In the genomic region with DNA sequence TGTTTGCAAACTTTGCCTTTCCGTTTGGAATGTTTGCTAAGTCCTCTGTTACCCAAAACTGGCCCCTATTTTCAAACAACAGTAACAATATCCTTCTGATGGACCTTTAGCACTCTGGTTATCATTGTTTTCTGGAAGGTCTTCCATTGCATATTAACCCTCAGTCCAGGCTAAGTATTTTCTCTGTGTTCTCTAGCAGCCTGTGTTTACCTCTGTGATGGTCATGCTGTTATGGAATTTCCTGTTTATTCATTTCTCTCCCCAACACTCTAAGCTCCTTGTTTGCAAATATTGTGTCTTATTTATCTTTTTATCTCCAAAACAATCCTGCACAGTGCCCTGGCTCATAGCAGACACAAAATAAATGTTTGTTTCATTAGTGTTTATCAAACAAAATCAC, we compare ENCODE assay signal across 19 cellular contexts.
DNase-seq lines count a peak whose midpoint lies in the region; TF ChIP-seq lines count a peak whose summit lies in the region.
"Had no signal": no experiment of that assay in that cellular context is flagged by ENCODE, and none has a peak within 500 bp of the region (broad histone marks: within the 10 kb centered on the region; RNA-seq: fewer than 3 reads in every experiment).

No MANE protein-coding gene starts in this region.

- no peak overlapping the region for H3K56ac ChIP-seq in mesendoderm (ENCODE audit: low read length)

- DNase-seq in DMS53 (lab: John Stamatoyannopoulos, UW) (peak; percentile 64), HuH-7 (ENCODE audit: low spot score) (peak; percentile 1), choroid plexus epithelial cell (ENCODE audit: low read depth) (peak; percentile 34), mesendoderm (peak; percentile 3), NCI-H2227 treated with DMSO at 0.1 percent for 48 hours (lab: John Stamatoyannopoulos, UW) (no peak), left ventricle myocardium inferior (no peak), SKM-1 treated with dmso at 0.1 percent for 144 hours (lab: John Stamatoyannopoulos, UW; ENCODE audit: unreplicated experiment) (no peak)
- DNase-seq in activated CD4-positive, CD25-positive, alpha-beta regulatory T cell treated with anti-CD3 and anti-CD28 coated beads, Interleukin-2, amount 50 U/mL, for 72 hours: no peak
- DNase-seq: 8988T, DMS79 treated with DMSO at 0.1 percent for 48 hours, H7, MV-4-11, NCI-H1105 treated with DMSO at 0.1 percent for 48 hours, NCI-H2081, NCI-H2171, NCI-H446, NCI-H526, OCI-M1 had no signal

- H2BK15ac ChIP-seq in mesendoderm (replicated peaks; ENCODE audit: low read depth): no peak overlapping the region

- H3K79me2 ChIP-seq in mesendoderm (ENCODE audit: control insufficient read depth, insufficient read depth, low read length): no peaks in the 10 kb centered on the region

- H3K36me3 ChIP-seq in mesendoderm (ENCODE audit: control insufficient read depth, insufficient read depth, low read length) (no peaks in the 10 kb centered on the region), left ventricle myocardium inferior (no peaks in the 10 kb centered on the region)

- intact Hi-C loops in left ventricle myocardium inferior (cut with micrococcal nuclease): no loop called here

- H3K27ac ChIP-seq in mesendoderm (ENCODE audit: low read depth, low read length) (no peak overlapping the region), left ventricle myocardium inferior (replicated peaks) (no peak overlapping the region)
- H3K27ac ChIP-seq: HL-60 had no signal

- no peak overlapping the region for H2AK5ac ChIP-seq in mesendoderm (ENCODE audit: low read length)

- no peak overlapping the region for H2BK120ac ChIP-seq in mesendoderm (ENCODE audit: low read depth, low read length)

- H2BK5ac ChIP-seq in mesendoderm (ENCODE audit: low read length): no peak overlapping the region

- H3K4me1 ChIP-seq in mesendoderm (ENCODE audit: control insufficient read depth, low read depth, low read length): no peaks in the 10 kb centered on the region
- H3K4me1 ChIP-seq in left ventricle myocardium inferior: no peaks in the 10 kb centered on the region

- WGBS in mesendoderm (ENCODE audit: extremely low coverage, insufficient coverage, low lambda C conversion rate): no CpG with 5 or more reads among the region's 1 CpG

- H4K5ac ChIP-seq in mesendoderm (ENCODE audit: low read length): no peak overlapping the region

- no peak overlapping the region for H3K4me2 ChIP-seq in mesendoderm (ENCODE audit: low read length)

- TF ChIP-seq CTCF in choroid plexus epithelial cell (conservative IDR thresholded peaks at IDR 0.05; ENCODE audit: low read depth, low read length): no peak
- TF ChIP-seq CTCF in left ventricle myocardium inferior (IDR thresholded peaks at IDR 0.05; ENCODE audit: borderline replicate concordance): no peak

- H3K9me3 ChIP-seq in left ventricle myocardium inferior (replicated peaks): no peaks in the 10 kb centered on the region

- no peak overlapping the region for H3K18ac ChIP-seq in mesendoderm (ENCODE audit: low read length)

- no peaks in the 10 kb centered on the region for H3K79me1 ChIP-seq in mesendoderm (ENCODE audit: low read length)

- H3K23ac ChIP-seq in mesendoderm (ENCODE audit: low read length): no peak overlapping the region

- H4K8ac ChIP-seq in mesendoderm (ENCODE audit: low read depth, low read length): no peak overlapping the region

- no peak overlapping the region for H3K4ac ChIP-seq in mesendoderm (ENCODE audit: low read depth, low read length)

- H3K4me3 ChIP-seq in choroid plexus epithelial cell (ENCODE audit: low read depth, low read length) (no peak overlapping the region), mesendoderm (ENCODE audit: low read length) (no peak overlapping the region), left ventricle myocardium inferior (no peak overlapping the region)

- H3K27me3 ChIP-seq in mesendoderm (ENCODE audit: insufficient read depth, low read length, poor library complexity): no peaks in the 10 kb centered on the region
- no peaks in the 10 kb centered on the region for H3K27me3 ChIP-seq in left ventricle myocardium inferior (ENCODE audit: low read depth)

- H3K9ac ChIP-seq in mesendoderm (ENCODE audit: low read length): no peak overlapping the region

Comparison
In these comparisons a context has a peak if more than half of its experiments do, and no peak if none do; other contexts are left out.
1. DNase-seq: peak in DMS53 (single experiment), HuH-7 (single experiment), choroid plexus epithelial cell (single experiment) and mesendoderm (single experiment); none in NCI-H2227 treated with DMSO at 0.1 percent for 48 hours (single experiment), left ventricle myocardium inferior (single experiment), SKM-1 treated with dmso at 0.1 percent for 144 hours (single experiment) and activated CD4-positive, CD25-positive, alpha-beta regulatory T cell treated with anti-CD3 and anti-CD28 coated beads, Interleukin-2, amount 50 U/mL, for 72 hours (single experiment).